In the genomic region with DNA sequence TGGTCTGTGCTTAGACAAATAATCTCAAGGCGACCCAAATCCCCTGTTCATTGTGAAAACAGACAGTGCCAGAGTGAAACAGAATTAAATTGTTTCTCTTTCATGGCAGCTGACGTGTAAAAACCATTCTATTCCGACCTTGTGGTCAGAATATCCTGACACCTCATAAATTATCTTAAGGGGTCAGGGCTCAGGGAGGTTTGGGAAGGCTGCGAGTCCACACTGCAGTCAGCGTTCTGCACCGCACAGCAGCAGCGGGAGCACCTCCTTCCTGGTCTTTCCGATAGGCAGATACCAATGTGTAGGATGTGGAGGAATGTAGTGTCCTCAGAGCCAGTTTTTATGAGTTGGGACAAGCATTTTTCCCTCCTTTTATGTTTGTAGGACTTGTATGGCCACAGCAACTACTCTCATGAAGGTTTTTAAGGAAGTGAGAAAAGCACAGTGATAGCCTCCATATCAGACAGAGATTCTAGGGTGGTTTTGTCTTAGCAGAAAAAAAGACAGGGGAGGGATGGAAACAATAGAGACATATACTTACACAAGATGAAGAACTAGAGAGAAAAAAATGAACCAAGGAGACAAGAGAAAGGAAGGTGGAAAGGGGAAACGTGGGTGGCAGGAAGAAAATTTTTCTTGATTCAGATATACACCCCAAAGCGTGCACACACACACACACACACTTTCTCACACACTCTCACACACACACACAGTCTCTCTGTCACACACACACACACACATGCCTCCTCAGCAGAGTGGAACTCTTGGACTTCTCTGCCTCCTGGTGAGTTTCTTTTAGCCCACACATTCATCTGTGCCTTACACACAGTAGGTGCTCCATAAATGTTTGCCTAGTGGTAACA, we compare ENCODE assay signal across 11 cellular contexts.
DNase-seq lines count a peak whose midpoint lies in the region; ATAC-seq and TF ChIP-seq lines count a peak whose summit lies in the region.
"Had no signal": no experiment of that assay in that cellular context is flagged by ENCODE, and none has a peak within 500 bp of the region (broad histone marks: within the 10 kb centered on the region; RNA-seq: fewer than 3 reads in every experiment).

No MANE protein-coding gene starts in this region.

- intact Hi-C loops in heart left ventricle (cut with DNase I), result loop anchor here in 1 of 10 donors (10.0 kb wide), 1 partner anchor 320 kb away; a partner anchor contains a TSS
- intact Hi-C loops in cardiac septum (cut with DNase I), result loop anchor here (5.0 to 10.0 kb wide), 2 partner anchors 138 to 550 kb away; no protein-coding TSS in a partner anchor
- intact Hi-C loops in vagina (cut with DNase I), result loop anchor here (10.0 kb wide), 1 partner anchor 450 kb away; a partner anchor contains a TSS

- peak overlapping the region in 7 of 12 donors; percentile 22 to 78 (median 58) for H3K27ac ChIP-seq in heart left ventricle
- peak overlapping the region; percentile 11 for H3K27ac ChIP-seq in fibroblast of lung (ENCODE audit: insufficient read depth, low read length)
- H3K27ac ChIP-seq in vagina, result peak overlapping the region; percentile 27

- no peaks in the 10 kb centered on the region for H4K20me1 ChIP-seq in fibroblast of lung (ENCODE audit: control insufficient read depth, extremely low read depth, insufficient read depth, low read length)

- peak in 3 of 4 donors; percentile 22 to 57 (median 35) for ATAC-seq in heart left ventricle
- peak; percentile 79 for ATAC-seq in HG03175 (IDR thresholded peaks at IDR 0.05; ENCODE audit: unreplicated experiment)
- ATAC-seq in HG02970 (IDR thresholded peaks at IDR 0.05; ENCODE audit: low FRiP score, unreplicated experiment), result no peak
- no peak for ATAC-seq in GM21526 (IDR thresholded peaks at IDR 0.05; ENCODE audit: low FRiP score, unreplicated experiment)

- H3K4me2 ChIP-seq in fibroblast of lung (ENCODE audit: extremely low read depth, insufficient read depth, low read length), result no peak overlapping the region

- H3K79me2 ChIP-seq in fibroblast of lung (ENCODE audit: control insufficient read depth, insufficient read depth, low read length), result no peaks in the 10 kb centered on the region

- H3K9me3 ChIP-seq in heart left ventricle (no peaks in the 10 kb centered on the region), fibroblast of lung (ENCODE audit: control insufficient read depth, insufficient read depth, low read depth, low read length) (no peaks in the 10 kb centered on the region), vagina (no peaks in the 10 kb centered on the region)

- H3K4me3 ChIP-seq in heart left ventricle, result no peak overlapping the region
- H3K4me3 ChIP-seq in fibroblast of lung (replicated peaks in 1 of 4; ENCODE audit: control extremely low read depth in 1 of 4, insufficient read depth in 1 of 4, low read depth in 3 of 4, low read length in 4 of 4), result no peak overlapping the region
- H3K4me3 ChIP-seq in vagina, result no peak overlapping the region

- no peak for TF ChIP-seq CTCF in heart left ventricle (IDR thresholded peaks at IDR 0.05)
- no peak for TF ChIP-seq CTCF in fibroblast of lung (conservative IDR thresholded peaks at IDR 0.05 in 1 of 2, IDR thresholded peaks at IDR 0.05 in 1 of 2; ENCODE audit: low read depth in 1 of 2, low read length in 2 of 2)
- TF ChIP-seq CTCF in vagina (IDR thresholded peaks at IDR 0.05), result no peak

- TF ChIP-seq POLR2A in heart left ventricle (IDR thresholded peaks at IDR 0.05) (no peak), vagina (IDR thresholded peaks at IDR 0.05) (no peak)

- peak overlapping the region; percentile 17 for H2AFZ ChIP-seq in fibroblast of lung (ENCODE audit: low read length)

- H3K36me3 ChIP-seq in heart left ventricle, result no peaks in the 10 kb centered on the region
- no peaks in the 10 kb centered on the region for H3K36me3 ChIP-seq in fibroblast of lung (ENCODE audit: control insufficient read depth, insufficient read depth, low read length)
- H3K36me3 ChIP-seq in vagina, result no peaks in the 10 kb centered on the region

- WGBS in heart left ventricle, 4 donors, result 63 to 72% (median 64%) methylated on average over 10 of the region's 10 CpGs

- H3K27me3 ChIP-seq in heart left ventricle (no peaks in the 10 kb centered on the region), fibroblast of lung (ENCODE audit: control insufficient read depth, insufficient read depth, low read length) (no peaks in the 10 kb centered on the region), vagina (no peaks in the 10 kb centered on the region)

- H3K4me1 ChIP-seq in heart left ventricle, result peaks cover 0 to 26% (median 4%) of the 10 kb centered on the region in 12 donors
- peaks cover 9% of the 10 kb centered on the region for H3K4me1 ChIP-seq in fibroblast of lung (ENCODE audit: control insufficient read depth, extremely low read depth, insufficient read depth, low read length)
- peaks cover 15% of the 10 kb centered on the region for H3K4me1 ChIP-seq in vagina

- no peak for DNase-seq in heart left ventricle
- no peak for DNase-seq in cardiac septum (ENCODE audit: low spot score)
- peak; percentile 43 to 80 for DNase-seq in fibroblast of lung (ENCODE audit: low read depth in 2 of 2)
- DNase-seq in vagina (ENCODE audit: extremely low spot score in 2 of 2), result no peak
- DNase-seq in NCI-H748 treated with DMSO at 0.1 percent for 48 hours (lab: John Stamatoyannopoulos, UW), result no peak
- DNase-seq: activated CD4-positive, CD25-positive, alpha-beta regulatory T cell treated with anti-CD3 and anti-CD28 coated beads, Interleukin-2, amount 50 U/mL, for 72 hours; GDM1; NCI-H1048 had no signal

- H3K9ac ChIP-seq in fibroblast of lung (ENCODE audit: insufficient read depth, low read length), result no peak overlapping the region

Comparison
In these comparisons a context has a peak if more than half of its experiments do, and no peak if none do; other contexts are left out.
1. ATAC-seq: peak in heart left ventricle (3 of 4) and HG03175 (single experiment); none in HG02970 (single experiment) and GM21526 (single experiment).
2. DNase-seq: peak in fibroblast of lung (2 of 2); none in heart left ventricle (0 of 5), cardiac septum (single experiment), vagina (0 of 2) and NCI-H748 treated with DMSO at 0.1 percent for 48 hours (single experiment).
3. Peak in every context shown above with its lines, with median percentiles within 50 percentile points of each other: H3K27ac ChIP-seq.